In the genomic region with DNA sequence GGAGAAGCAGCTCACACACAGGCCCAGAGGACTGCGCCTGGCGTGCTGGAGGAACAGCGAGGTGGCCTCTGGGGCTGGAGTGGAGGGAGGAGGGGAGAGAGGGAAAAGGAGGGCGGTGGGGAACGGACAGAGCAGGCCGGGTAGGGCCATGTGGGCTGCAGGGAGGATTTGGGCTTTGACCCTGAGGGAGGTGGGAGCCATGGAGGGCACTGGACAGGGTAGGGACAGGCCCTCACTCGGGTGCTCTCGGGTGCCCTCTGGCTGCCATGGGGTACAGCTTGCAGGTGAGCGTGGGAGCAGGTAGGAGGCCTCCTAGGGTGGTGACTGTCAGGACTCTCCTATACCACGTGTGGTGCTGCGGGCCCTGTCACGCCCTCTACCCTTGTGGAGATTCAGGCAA, we compare ENCODE assay signal across 1 cellular context.
TF ChIP-seq lines count a peak whose summit lies in the region.

No MANE protein-coding gene starts in this region.

TF ChIP-seq in H1, 55 proteins besides CTCF, POLR2A, EP300 and RAD21:
- peak; percentile 25; the same call in 1 of the 2 replicates for TF ChIP-seq KDM1A (IDR thresholded peaks at IDR 0.05; ENCODE audit: borderline replicate concordance, low read length)
- TF ChIP-seq FOSL1 (IDR thresholded peaks at IDR 0.05; ENCODE audit: insufficient read depth, low read depth, low read length), result no peak
- TF ChIP-seq BRCA1 (IDR thresholded peaks at IDR 0.05; ENCODE audit: low read depth, low read length), result no peak
